ENCODE assay signal across 11 cellular contexts in genomic region chr1:15685820-15686219, GRCh38. TPM values are rescaled to one million over a fixed set of nuclear protein-coding genes. Genes with fewer than 3 reads are reported as not detected.
DNase-seq lines count a peak whose midpoint lies in the region; ATAC-seq and TF ChIP-seq lines count a peak whose summit lies in the region.
"Had no signal": no experiment of that assay in that cellular context is flagged by ENCODE, and none has a peak within 500 bp of the region (broad histone marks: within the 10 kb centered on the region; RNA-seq: fewer than 3 reads in every experiment).

No MANE protein-coding gene starts in this region.

- H2AFZ ChIP-seq in SU-DHL-6 (ENCODE audit: low read depth, low read length, severe bottlenecking), result no peak overlapping the region

- H3K4me3 ChIP-seq in SU-DHL-6 (ENCODE audit: insufficient read depth, low read length, poor library complexity, severe bottlenecking), result no peak overlapping the region
- peak overlapping the region; percentile 37 for H3K4me3 ChIP-seq in rectal smooth muscle tissue (ENCODE audit: low read length)

- no peaks in the 10 kb centered on the region for H3K9me3 ChIP-seq in SU-DHL-6 (ENCODE audit: insufficient read depth, low read length)

- peak overlapping the region; percentile 63 for H3K4me2 ChIP-seq in SU-DHL-6 (ENCODE audit: low read depth, low read length, poor library complexity, severe bottlenecking)

- H4K20me1 ChIP-seq in SU-DHL-6 (ENCODE audit: low read depth, low read length), result no peaks in the 10 kb centered on the region

- ATAC-seq in esophagus mucosa (peak; percentile 54), GM21528 (IDR thresholded peaks at IDR 0.05; ENCODE audit: low FRiP score, unreplicated experiment) (no peak)

- no peak for TF ChIP-seq CTCF in SU-DHL-6 (IDR thresholded peaks at IDR 0.05; ENCODE audit: insufficient read depth, low read length, poor library complexity, severe bottlenecking)

- H3K27me3 ChIP-seq in SU-DHL-6 (ENCODE audit: low read length) (no peaks in the 10 kb centered on the region), rectal smooth muscle tissue (ENCODE audit: control insufficient read depth, insufficient read depth, low read length) (no peaks in the 10 kb centered on the region)

- H3K79me2 ChIP-seq in SU-DHL-6 (ENCODE audit: insufficient read depth, low read length), result peaks cover 57% of the 10 kb centered on the region

- DNase-seq in G401 (ENCODE audit: low spot score), result peak; percentile 41
- DNase-seq in NCI-H146 (lab: John Stamatoyannopoulos, UW), result no peak
- DNase-seq in NCI-H1105 treated with DMSO at 0.1 percent for 48 hours (lab: John Stamatoyannopoulos, UW), result no peak
- DNase-seq in Ammon's horn (ENCODE audit: low spot score), result no peak
- DNase-seq: effector memory CD4-positive, alpha-beta T cell; stimulated activated CD4-positive, alpha-beta T cell treated with anti-CD3 and anti-CD28 coated beads, Interleukin-2, amount 100 ng/mL, for 24 hours had no signal

- no peaks in the 10 kb centered on the region for H3K9me2 ChIP-seq in SU-DHL-6 (replicated peaks; ENCODE audit: insufficient read depth, low read length)

- H3K27ac ChIP-seq in SU-DHL-6 (ENCODE audit: low read depth, low read length) (0 out of 2 replicates have a peak overlapping the region, but pooled peaks have one; percentile 2), rectal smooth muscle tissue (ENCODE audit: low read depth, low read length) (no peak overlapping the region)
- H3K27ac ChIP-seq: HL-60 had no signal

- H3K36me3 ChIP-seq in SU-DHL-6 (ENCODE audit: low read length) (no peaks in the 10 kb centered on the region), rectal smooth muscle tissue (ENCODE audit: control insufficient read depth, insufficient read depth, low read length) (no peaks in the 10 kb centered on the region)

- in situ Hi-C loops in G401 (cut with HindIII; ENCODE audit: low sequenced_read_pairs), result no loop called here

- no peak overlapping the region for H3K9ac ChIP-seq in SU-DHL-6 (ENCODE audit: low read length)
- no peak overlapping the region for H3K9ac ChIP-seq in rectal smooth muscle tissue (ENCODE audit: low read length)

- H3F3A ChIP-seq in SU-DHL-6 (ENCODE audit: insufficient read depth), result peaks cover 13% of the 10 kb centered on the region

- peaks cover 5% of the 10 kb centered on the region for H3K4me1 ChIP-seq in rectal smooth muscle tissue (ENCODE audit: control insufficient read depth, insufficient read depth, low read length)

RNA-seq across cellular contexts. Expression of gene PLEKHM2, which starts 1.7 kb away (rescaled TPM):
- total RNA-seq in G401 (2014; rRNA removed; shearing (Covaris generic)), result 46.1 and 47.5 TPM in 2 replicates
- 54.7 TPM for total RNA-seq in esophagus mucosa

RNA-seq across cellular contexts. Expression of gene SLC25A34, which starts 50.2 kb away (rescaled TPM):
- total RNA-seq in G401 (2014; rRNA removed; shearing (Covaris generic)), result 0.75 TPM in 1 of 2 replicates, not detected in the other
- total RNA-seq in esophagus mucosa, result 0.68 TPM

RNA-seq across cellular contexts. Expression of gene TMEM82, which starts 56.5 kb away (rescaled TPM):
- total RNA-seq in G401 (2014; rRNA removed; shearing (Covaris generic)), result not detected in 2 replicates
- total RNA-seq in esophagus mucosa, result not detected
